In genomic region chr3:124157748-124158147, GRCh38 we compare ENCODE assay signal across 29 cellular contexts.
"Had no signal": no experiment of that assay in that cellular context is flagged by ENCODE, and none has a peak within 500 bp of the region (broad histone marks: within the 10 kb centered on the region; RNA-seq: fewer than 3 reads in every experiment).

No MANE protein-coding gene starts in this region.

- H3K9me3 ChIP-seq: colonic mucosa, gastroesophageal sphincter, heart left ventricle, neutrophil, ovary, prostate gland, thoracic aorta, upper lobe of left lung had no signal

- H3K9me3 Mint-ChIP-seq: activated naive CD8-positive, alpha-beta T cell treated with anti-CD3 and anti-CD28 coated beads, Interleukin-2, amount 10 ng/mL, durations not matched to agents 7 days and 5 days; natural killer cell treated with Interleukin-12 subunit alpha and Interleukin-12 subunit beta and Interleukin-15 and Interleukin-18, amount 100 ng/mL, for 72 hours; T-cell; T-helper 2 cell treated with Interferon-gamma antibody and Interleukin-4, amounts not matched to agents 5 μg/mL and 100 μg/mL, for 36 hours had no signal

- H3K4me1 ChIP-seq: colonic mucosa, prostate gland had no signal

- H3K36me3 ChIP-seq: colonic mucosa, gastroesophageal sphincter, heart left ventricle, neutrophil, ovary, prostate gland, upper lobe of left lung, WERI-Rb-1 had no signal

- H3K27me3 ChIP-seq: colonic mucosa, dorsolateral prefrontal cortex, gastroesophageal sphincter, heart left ventricle, neutrophil, ovary, upper lobe of left lung had no signal

- H3K4me1 Mint-ChIP-seq: activated naive CD8-positive, alpha-beta T cell treated with anti-CD3 and anti-CD28 coated beads, Interleukin-2, amount 10 ng/mL, durations not matched to agents 7 days and 5 days; activated T-helper 17 cell treated with anti-CD3 and anti-CD28 coated beads, Interleukin-2, amount 50 U/mL, for 72 hours; T-cell had no signal

- H3K4me3 ChIP-seq: colonic mucosa, dorsolateral prefrontal cortex, gastroesophageal sphincter, heart left ventricle, ovary, prostate gland, thoracic aorta, upper lobe of left lung had no signal

- H3K36me3 Mint-ChIP-seq: activated naive CD8-positive, alpha-beta T cell treated with anti-CD3 and anti-CD28 coated beads, Interleukin-2, amount 10 ng/mL, durations not matched to agents 7 days and 5 days; natural killer cell treated with Interleukin-12 subunit alpha and Interleukin-12 subunit beta and Interleukin-15 and Interleukin-18, amount 100 ng/mL, for 72 hours; T-cell had no signal

- DNase-seq: activated CD4-positive, alpha-beta T cell treated with anti-CD3 and anti-CD28 coated beads for 1 hour; activated CD4-positive, alpha-beta T cell treated with anti-CD3 and anti-CD28 coated beads, Interleukin-2, amount 50 U/mL, for 4 hours; activated CD8-positive, alpha-beta memory T cell treated with anti-CD3 and anti-CD28 coated beads for 24 hours; activated CD8-positive, alpha-beta memory T cell treated with anti-CD3 and anti-CD28 coated beads, Interleukin-2, amount 50 U/mL, for 4 hours; activated naive CD4-positive, alpha-beta T cell; activated naive CD8-positive, alpha-beta T cell treated with anti-CD3 and anti-CD28 coated beads, Interleukin-2, amount 10 ng/mL, durations not matched to agents 7 days and 5 days; activated T-cell treated with anti-CD3 and anti-CD28 coated beads, Interleukin-2, amount 50 U/mL, for 24 hours; amniotic stem cell; colonic mucosa; dorsolateral prefrontal cortex; heart left ventricle; kidney glomerular epithelial cell; left ventricle myocardium superior; mammary epithelial cell; midbrain; ovary; stimulated activated CD4-positive, alpha-beta T cell treated with anti-CD3 and anti-CD28 coated beads, Interleukin-4, amount 100 ng/mL, for 24 hours; stimulated activated naive CD4-positive, alpha-beta T cell treated with Interleukin-2 at 50 U/mL for 16 hours; T-cell; upper lobe of left lung had no signal

- ATAC-seq: activated T-helper 17 cell treated with anti-CD3 and anti-CD28 coated beads, Interleukin-2, amount 50 U/mL, for 72 hours; natural killer cell treated with Interleukin-12 subunit alpha and Interleukin-12 subunit beta and Interleukin-15 and Interleukin-18, amount 100 ng/mL, for 72 hours; T-cell had no signal

- H3K4me3 Mint-ChIP-seq: activated naive CD8-positive, alpha-beta T cell treated with anti-CD3 and anti-CD28 coated beads, Interleukin-2, amount 10 ng/mL, durations not matched to agents 7 days and 5 days; activated T-cell treated with anti-CD3 and anti-CD28 coated beads, Interleukin-2, amount 50 U/mL, for 24 hours; activated T-helper 17 cell treated with anti-CD3 and anti-CD28 coated beads, Interleukin-2, amount 50 U/mL, for 72 hours; natural killer cell treated with Interleukin-12 subunit alpha and Interleukin-12 subunit beta and Interleukin-15 and Interleukin-18, amount 100 ng/mL, for 72 hours; T-cell; T-helper 2 cell treated with Interferon-gamma antibody and Interleukin-4, amounts not matched to agents 5 μg/mL and 100 μg/mL, for 36 hours had no signal

- H3K27ac Mint-ChIP-seq: activated naive CD8-positive, alpha-beta T cell treated with anti-CD3 and anti-CD28 coated beads, Interleukin-2, amount 10 ng/mL, durations not matched to agents 7 days and 5 days; activated T-cell treated with anti-CD3 and anti-CD28 coated beads, Interleukin-2, amount 50 U/mL, for 24 hours; activated T-helper 17 cell treated with anti-CD3 and anti-CD28 coated beads, Interleukin-2, amount 50 U/mL, for 72 hours; natural killer cell treated with Interleukin-12 subunit alpha and Interleukin-12 subunit beta and Interleukin-15 and Interleukin-18, amount 100 ng/mL, for 72 hours; T-cell; T-helper 2 cell treated with Interferon-gamma antibody and Interleukin-4, amounts not matched to agents 5 μg/mL and 100 μg/mL, for 36 hours had no signal

- H3K27ac ChIP-seq: colonic mucosa, dorsolateral prefrontal cortex, epithelial cell of prostate, neutrophil, ovary, prostate gland, upper lobe of left lung, WERI-Rb-1 had no signal
